Comparison of ENCODE assay signal across 24 cellular contexts in the genomic region with DNA sequence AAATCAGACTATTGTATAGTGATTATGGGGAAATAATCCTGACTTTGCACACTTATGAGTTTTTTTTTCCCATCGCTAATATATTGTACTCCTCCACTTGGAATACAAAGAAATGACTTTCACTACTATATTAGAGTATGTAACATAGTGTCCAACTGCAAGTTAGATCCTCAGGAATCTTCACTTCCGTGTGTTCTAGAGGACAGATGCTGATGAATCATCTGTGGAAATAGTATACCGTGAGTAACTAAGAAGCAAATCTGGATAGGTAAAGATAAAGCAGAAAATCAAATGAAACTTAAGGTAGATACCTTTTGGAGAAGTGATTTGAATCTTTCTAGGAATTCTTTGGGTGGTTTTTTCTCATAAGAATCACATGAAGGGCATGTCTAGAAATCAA. TPM values are rescaled to one million over a fixed set of nuclear protein-coding genes. Genes with fewer than 3 reads are reported as not detected.
A peak's percentile ranks its signal among the peaks of the same experiment; 100 is the strongest.
DNase-seq lines count a peak whose midpoint lies in the region; ATAC-seq, FAIRE-seq and TF ChIP-seq lines count a peak whose summit lies in the region.
"Had no signal": no experiment of that assay in that cellular context is flagged by ENCODE, and none has a peak within 500 bp of the region (broad histone marks: within the 10 kb centered on the region; RNA-seq: fewer than 3 reads in every experiment).

No MANE protein-coding gene starts in this region.

- ATAC-seq in RWPE2 (ENCODE audit: low read depth), result peak; percentile 99
- ATAC-seq in GM21723 (IDR thresholded peaks at IDR 0.05; ENCODE audit: unreplicated experiment), result no peak
- ATAC-seq: CD8-positive, alpha-beta T cell; GM12878 had no signal

- no peak for TF ChIP-seq POLR2A in GM12891 (IDR thresholded peaks at IDR 0.05; ENCODE audit: low read depth, low read length)

- no peaks in the 10 kb centered on the region for H3K9me3 ChIP-seq in RWPE2 (ENCODE audit: severe bottlenecking)
- H3K9me3 ChIP-seq: SJSA1 had no signal

- H3K4me3 ChIP-seq in RWPE2 (ENCODE audit: severe bottlenecking), result no peak overlapping the region
- no peak overlapping the region for H3K4me3 ChIP-seq in choroid plexus epithelial cell (ENCODE audit: low read depth, low read length)
- H3K4me3 ChIP-seq: GM12878, SJSA1 had no signal

- TF ChIP-seq CTCF in RWPE2 (IDR thresholded peaks at IDR 0.05; ENCODE audit: poor library complexity, severe bottlenecking), result no peak
- no peak for TF ChIP-seq CTCF in choroid plexus epithelial cell (conservative IDR thresholded peaks at IDR 0.05; ENCODE audit: low read depth, low read length)

- no peaks in the 10 kb centered on the region for H3K27me3 ChIP-seq in RWPE2 (ENCODE audit: insufficient read depth, poor library complexity, severe bottlenecking)
- H3K27me3 ChIP-seq: SJSA1 had no signal

- no peak overlapping the region for H3K27ac ChIP-seq in RWPE2 (ENCODE audit: poor library complexity, severe bottlenecking)
- H3K27ac ChIP-seq in caudate nucleus (ENCODE audit: low read depth, low read length), result no peak overlapping the region
- H3K27ac ChIP-seq: 22Rv1, SJSA1 had no signal

- no peak for FAIRE-seq in GM12891 (lab: Jason Lieb, UNC)
- FAIRE-seq: GM12878, GM18507 had no signal

- H3K4me1 ChIP-seq in RWPE2 (ENCODE audit: insufficient read depth, poor library complexity, severe bottlenecking), result peaks cover 14% of the 10 kb centered on the region
- H3K4me1 ChIP-seq: SJSA1 had no signal

- no peaks in the 10 kb centered on the region for H3K36me3 ChIP-seq in RWPE2 (ENCODE audit: low read depth)
- H3K36me3 ChIP-seq: SJSA1 had no signal

- DNase-seq in DMS53 (lab: John Stamatoyannopoulos, UW) (peak; percentile 16), DMS53 treated with DMSO at 0.1 percent for 48 hours (lab: John Stamatoyannopoulos, UW; ENCODE audit: unreplicated experiment) (no peak), RWPE2 (ENCODE audit: low spot score) (no peak), choroid plexus epithelial cell (ENCODE audit: low read depth) (peak; percentile 47), myocyte (ENCODE audit: low read depth) (peak; percentile 8), GM12891 (ENCODE audit: insufficient read length, low spot score) (no peak), caudate nucleus (lab: John Stamatoyannopoulos, UW) (no peak)
- DNase-seq: CD8-positive, alpha-beta T cell; DMS79 treated with DMSO at 0.1 percent for 48 hours; GDM1; GOT3; MV-4-11; NCI-H1417; NCI-H1930; NCI-H446; NCI-H69; RPMI8226 had no signal

TF ChIP-seq in GM12891, 5 proteins besides CTCF, POLR2A, EP300 and RAD21:
- TF ChIP-seq PAX5 (IDR thresholded peaks at IDR 0.05; ENCODE audit: insufficient read depth, low read length, severe bottlenecking) (no peak), TAF1 (IDR thresholded peaks at IDR 0.05; ENCODE audit: low read depth, low read length) (no peak), POLR2AphosphoS5 (IDR thresholded peaks at IDR 0.05; ENCODE audit: low read depth, low read length) (no peak), POU2F2 (IDR thresholded peaks at IDR 0.05; ENCODE audit: low read depth, low read length) (no peak), SPI1 (IDR thresholded peaks at IDR 0.05; ENCODE audit: low read depth, low read length) (no peak)

RNA-seq across cellular contexts. Expression of gene IL21, which starts 8.3 kb away (rescaled TPM):
- total RNA-seq in myocyte, result not detected in 2 replicates
- polyA plus RNA-seq in myocyte (2012), result not detected
- not detected for polyA plus RNA-seq in GM12891 (2012; ENCODE audit: low read depth, missing spikeins)
- total RNA-seq: CD8-positive, alpha-beta T cell; GM12878; HT-29; SJSA1 had no signal
- polyA plus RNA-seq: BJ, GM12878 had no signal

Comparison
In these comparisons a context has a peak if more than half of its experiments do, and no peak if none do; other contexts are left out.
1. DNase-seq: peak in DMS53 (single experiment), choroid plexus epithelial cell (single experiment) and myocyte (single experiment); none in DMS53 treated with DMSO at 0.1 percent for 48 hours (single experiment), RWPE2 (single experiment), GM12891 (single experiment) and caudate nucleus (0 of 61).